19 cellular contexts compared by ENCODE assay signal in genomic region chr10:59055046-59055445, GRCh38.
DNase-seq lines count a peak whose midpoint lies in the region; ATAC-seq and TF ChIP-seq lines count a peak whose summit lies in the region.
"Had no signal": no experiment of that assay in that cellular context is flagged by ENCODE, and none has a peak within 500 bp of the region (broad histone marks: within the 10 kb centered on the region; RNA-seq: fewer than 3 reads in every experiment).

No MANE protein-coding gene starts in this region.

- H2AK9ac ChIP-seq in IMR-90 (replicated peaks; ENCODE audit: low read depth, low read length, poor library complexity) = no peak overlapping the region

- H3K79me1 ChIP-seq in IMR-90 (ENCODE audit: low read depth in 1 of 2, low read length in 2 of 2) = no peaks in the 10 kb centered on the region

- no peak overlapping the region for H4K8ac ChIP-seq in IMR-90 (ENCODE audit: low read depth in 2 of 2, low read length in 2 of 2)

- no peak overlapping the region for H3K18ac ChIP-seq in IMR-90 (ENCODE audit: low read depth, low read length)

- H3K4me2 ChIP-seq in IMR-90 (ENCODE audit: low read depth, low read length) (no peak overlapping the region), hepatocyte (no peak overlapping the region), mammary epithelial cell (ENCODE audit: insufficient read depth, low read depth, low read length) (no peak overlapping the region)

- no peak overlapping the region for H2BK15ac ChIP-seq in IMR-90 (ENCODE audit: low read depth, low read length)

- dilution Hi-C loops in IMR-90 (cut with HindIII; ENCODE audit: low sequenced_read_pairs, unreplicated experiment) = no loop called here
- dilution Hi-C loops in mammary epithelial cell (cut with HindIII; ENCODE audit: low sequenced_read_pairs) = no loop called here

- H3K27ac Mint-ChIP-seq in osteocyte (ENCODE audit: unreplicated experiment) = peak overlapping the region; percentile 0
- H3K27ac Mint-ChIP-seq: B cell; CD4-positive, alpha-beta T cell had no signal

- H3K79me2 ChIP-seq in hepatocyte = no peaks in the 10 kb centered on the region
- H3K79me2 ChIP-seq in mammary epithelial cell (ENCODE audit: insufficient read depth, low read length) = no peaks in the 10 kb centered on the region

- no peak overlapping the region for H2AFZ ChIP-seq in IMR-90 (replicated peaks; ENCODE audit: low read length, poor library complexity)
- H2AFZ ChIP-seq in hepatocyte = no peak overlapping the region
- no peak overlapping the region for H2AFZ ChIP-seq in mammary epithelial cell (ENCODE audit: low read depth, low read length)
- H2AFZ ChIP-seq: GM23248 had no signal

- CTCF ChIA-PET in IMR-90 (lab: Yijun Ruan, JAX) = no interaction called here
- CTCF ChIA-PET in mammary epithelial cell (lab: Charles Lee; ENCODE audit: low non-redundant PET) = no interaction called here

- H3K9me2 ChIP-seq in hepatocyte (replicated peaks; ENCODE audit: insufficient read depth) = no peaks in the 10 kb centered on the region

- no peaks in the 10 kb centered on the region for H3K9me1 ChIP-seq in IMR-90 (ENCODE audit: insufficient read depth, low read length)

- H3K27me3 ChIP-seq in IMR-90 (ENCODE audit: control insufficient read depth, insufficient read depth, low read length) (0 out of 2 replicates have a peak, but pooled peaks cover 3% of the 10 kb centered on the region), hepatocyte (no peaks in the 10 kb centered on the region), mammary epithelial cell (ENCODE audit: insufficient read depth, low read length) (peaks cover 2% of the 10 kb centered on the region), adrenal gland (no peaks in the 10 kb centered on the region)

- H3K9ac ChIP-seq in IMR-90 (ENCODE audit: low read depth, low read length) (no peak overlapping the region), mammary epithelial cell (ENCODE audit: insufficient read depth, low read length) (no peak overlapping the region)
- H3K9ac ChIP-seq: GM23248 had no signal

- peaks cover 34% of the 10 kb centered on the region for H3K27me3 Mint-ChIP-seq in osteocyte (ENCODE audit: unreplicated experiment)
- H3K27me3 Mint-ChIP-seq: B cell; CD4-positive, alpha-beta T cell had no signal

- H3K36me3 ChIP-seq in IMR-90 (ENCODE audit: control insufficient read depth, insufficient read depth, low read length) (no peaks in the 10 kb centered on the region), hepatocyte (replicated peaks; ENCODE audit: insufficient read depth, low read depth) (no peaks in the 10 kb centered on the region), mammary epithelial cell (ENCODE audit: insufficient read depth, low read length) (no peaks in the 10 kb centered on the region), adrenal gland (replicated peaks in 1 of 2) (no peaks in the 10 kb centered on the region)

- no peak for TF ChIP-seq POLR2A in IMR-90 (IDR thresholded peaks at IDR 0.05; ENCODE audit: low read depth, low read length)
- TF ChIP-seq POLR2A in adrenal gland (IDR thresholded peaks at IDR 0.05) = no peak

- H3K9me3 ChIP-seq in IMR-90 (ENCODE audit: control insufficient read depth, insufficient read depth, low read length) = no peaks in the 10 kb centered on the region
- no peaks in the 10 kb centered on the region for H3K9me3 ChIP-seq in hepatocyte (ENCODE audit: low read depth)
- H3K9me3 ChIP-seq in mammary epithelial cell (replicated peaks; ENCODE audit: insufficient read depth, low read length) = peaks cover 3% of the 10 kb centered on the region
- no peaks in the 10 kb centered on the region for H3K9me3 ChIP-seq in adrenal gland (replicated peaks in 1 of 3)

- in situ Hi-C loops in IMR-90 (cut with MboI; ENCODE audit: low sequenced_read_pairs) = no loop called here
- in situ Hi-C loops in mammary epithelial cell (cut with MboI; ENCODE audit: low sequenced_read_pairs in 2 of 2) = no loop called here

- H3K23ac ChIP-seq in IMR-90 (ENCODE audit: low read depth, low read length) = no peak overlapping the region

- no peak for TF ChIP-seq RAD21 in IMR-90 (IDR thresholded peaks at IDR 0.05; ENCODE audit: low read length)

- DNase-seq in IMR-90 (peak; percentile 38), dedifferentiated amniotic fluid mesenchymal stem cell (ENCODE audit: extremely low spot score) (peak; percentile 31), hepatocyte (ENCODE audit: low spot score) (no peak), osteocyte (ENCODE audit: extremely low spot score, unreplicated experiment) (no peak), NCI-H1417 treated with DMSO at 0.1 percent for 48 hours (lab: John Stamatoyannopoulos, UW) (no peak), NCI-H526 (lab: John Stamatoyannopoulos, UW) (no peak), mammary epithelial cell (no peak), adrenal gland (no peak)
- DNase-seq: ACHN; C1 segment of cervical spinal cord; Calu3; CD4-positive, alpha-beta T cell; DMS 273 treated with DMSO at 0.1 percent for 48 hours; DMS79; GM23248 had no signal

- no peak overlapping the region for H3K14ac ChIP-seq in IMR-90 (replicated peaks; ENCODE audit: low read depth, low read length)

- H3K4me3 Mint-ChIP-seq in osteocyte (ENCODE audit: unreplicated experiment) = no peak overlapping the region
- H3K4me3 Mint-ChIP-seq: B cell; CD4-positive, alpha-beta T cell had no signal

- WGBS in IMR-90 (ENCODE audit: extremely low coverage in 2 of 2, insufficient read length in 1 of 2), 2 experiments = 25% methylated on average over 2 of the region's 2 CpGs; no CpG with 5 or more reads in 1 of the 2 experiments
- WGBS in hepatocyte (ENCODE audit: low lambda C conversion rate, missing lambda C conversion rate) = 76% methylated on average over 2 of the region's 2 CpGs
- 85% methylated on average over 2 of the region's 2 CpGs for WGBS in mammary epithelial cell (ENCODE audit: low coverage, missing lambda C conversion rate)
- 66 to 87% (median 82%) methylated on average over 2 of the region's 2 CpGs for WGBS in adrenal gland, 4 donors

- peak; percentile 69 for ATAC-seq in IMR-90 (ENCODE audit: low read depth)
- ATAC-seq: GM12878, HCT116, HepG2 had no signal

- H2BK5ac ChIP-seq in IMR-90 (ENCODE audit: low read depth, low read length, poor library complexity, severe bottlenecking) = no peak overlapping the region

- H4K20me1 ChIP-seq in IMR-90 (ENCODE audit: insufficient read depth, low read length) (no peaks in the 10 kb centered on the region), hepatocyte (ENCODE audit: insufficient read depth, poor library complexity, severe bottlenecking) (no peaks in the 10 kb centered on the region), mammary epithelial cell (ENCODE audit: insufficient read depth, low read length) (no peaks in the 10 kb centered on the region)

- H3K36me3 Mint-ChIP-seq in osteocyte (ENCODE audit: unreplicated experiment) = no peaks in the 10 kb centered on the region

- H3K4me3 ChIP-seq in IMR-90 (ENCODE audit: insufficient read depth, low read depth, low read length) (no peak overlapping the region), hepatocyte (no peak overlapping the region), mammary epithelial cell (replicated peaks in 1 of 3; ENCODE audit: insufficient read depth in 1 of 3, low read depth in 2 of 3, low read length in 3 of 3) (no peak overlapping the region), adrenal gland (no peak overlapping the region)
- H3K4me3 ChIP-seq: GM12878, GM23248 had no signal

- H2BK120ac ChIP-seq in IMR-90 (ENCODE audit: low read depth, low read length) = no peak overlapping the region

- intact Hi-C loops in IMR-90 (cut with micrococcal nuclease) (no loop called here), mammary epithelial cell (cut with micrococcal nuclease) (loop anchor here (5.0 kb wide), 1 partner anchor 53 kb away; no protein-coding TSS in a partner anchor), adrenal gland (cut with DNase I) (no loop called here)

- H2AK5ac ChIP-seq in IMR-90 (ENCODE audit: low read depth, low read length) = no peak overlapping the region

- POLR2A ChIA-PET in IMR-90 (lab: Charles Lee; ENCODE audit: unreplicated experiment) = no interaction called here

- no peak for TF ChIP-seq CTCF in IMR-90 (conservative IDR thresholded peaks at IDR 0.05; ENCODE audit: low read depth, low read length)
- no peak for TF ChIP-seq CTCF in hepatocyte (IDR thresholded peaks at IDR 0.05; ENCODE audit: poor library complexity)
- no peak for TF ChIP-seq CTCF in osteocyte (IDR thresholded peaks at IDR 0.05)
- no peak for TF ChIP-seq CTCF in mammary epithelial cell (conservative IDR thresholded peaks at IDR 0.05 in 1 of 2, IDR thresholded peaks at IDR 0.05 in 1 of 2; ENCODE audit: extremely low read depth in 1 of 2, insufficient read depth in 1 of 2, low read depth in 1 of 2, low read length in 2 of 2)
- TF ChIP-seq CTCF in adrenal gland (IDR thresholded peaks at IDR 0.05) = no peak

- H3K27ac ChIP-seq in IMR-90 (ENCODE audit: insufficient read depth, low read length) (peak overlapping the region; percentile 32; the same call in 1 of the 2 replicates), hepatocyte (peak overlapping the region; percentile 30), mammary epithelial cell (ENCODE audit: insufficient read depth, low read depth, low read length) (no peak overlapping the region), adrenal gland (no peak overlapping the region)
- H3K27ac ChIP-seq: GM23248 had no signal

- H3K9me3 Mint-ChIP-seq in osteocyte (ENCODE audit: unreplicated experiment) = peaks cover 21% of the 10 kb centered on the region

- H3K56ac ChIP-seq in IMR-90 (ENCODE audit: extremely low read depth, insufficient read depth, low read length) = no peak overlapping the region

- H3K4me1 Mint-ChIP-seq in osteocyte (ENCODE audit: unreplicated experiment) = peaks cover 7% of the 10 kb centered on the region
- H3K4me1 Mint-ChIP-seq: B cell had no signal

- no peak overlapping the region for H4K91ac ChIP-seq in IMR-90 (ENCODE audit: insufficient read depth, low read depth, low read length)

- BruUV-seq in IMR-90 (replicated peaks; lab: Mats Ljungman, UMichigan) (no TSS peak), mammary epithelial cell (replicated peaks; lab: Mats Ljungman, UMichigan) (no TSS peak)

- no peak overlapping the region for H3K4ac ChIP-seq in IMR-90 (ENCODE audit: low read depth, low read length)

- no peak overlapping the region for H2BK20ac ChIP-seq in IMR-90 (ENCODE audit: low read depth, low read length)

- H3K4me1 ChIP-seq in IMR-90 (ENCODE audit: control insufficient read depth, insufficient read depth, low read length) = 0 out of 2 replicates have a peak, but pooled peaks cover 2% of the 10 kb centered on the region
- no peaks in the 10 kb centered on the region for H3K4me1 ChIP-seq in hepatocyte (ENCODE audit: insufficient read depth)
- H3K4me1 ChIP-seq in mammary epithelial cell (ENCODE audit: insufficient read depth, low read length) = no peaks in the 10 kb centered on the region
- H3K4me1 ChIP-seq in adrenal gland (replicated peaks in 1 of 2) = no peaks in the 10 kb centered on the region

- no peak overlapping the region for H4K5ac ChIP-seq in IMR-90 (ENCODE audit: low read depth, low read length)

TF ChIP-seq in IMR-90, 13 proteins besides CTCF, POLR2A, EP300 and RAD21 (continues in another document):
- no peak for TF ChIP-seq MAZ (IDR thresholded peaks at IDR 0.05; ENCODE audit: borderline replicate concordance, low read depth, low read length)
- no peak for TF ChIP-seq CHD1 (IDR thresholded peaks at IDR 0.05; ENCODE audit: low read depth, low read length)

Comparison
In these comparisons a context has a peak if more than half of its experiments do, and no peak if none do; other contexts are left out.
1. DNase-seq: peak in IMR-90 (single experiment) and dedifferentiated amniotic fluid mesenchymal stem cell (single experiment); none in hepatocyte (single experiment), osteocyte (single experiment), NCI-H1417 treated with DMSO at 0.1 percent for 48 hours (single experiment), NCI-H526 (0 of 2), mammary epithelial cell (single experiment) and adrenal gland (0 of 7).
2. H3K27ac ChIP-seq: peak in IMR-90 (single experiment) and hepatocyte (single experiment); none in mammary epithelial cell (single experiment) and adrenal gland (0 of 5).